ENCODE assay signal across 8 cellular contexts in the genomic region with DNA sequence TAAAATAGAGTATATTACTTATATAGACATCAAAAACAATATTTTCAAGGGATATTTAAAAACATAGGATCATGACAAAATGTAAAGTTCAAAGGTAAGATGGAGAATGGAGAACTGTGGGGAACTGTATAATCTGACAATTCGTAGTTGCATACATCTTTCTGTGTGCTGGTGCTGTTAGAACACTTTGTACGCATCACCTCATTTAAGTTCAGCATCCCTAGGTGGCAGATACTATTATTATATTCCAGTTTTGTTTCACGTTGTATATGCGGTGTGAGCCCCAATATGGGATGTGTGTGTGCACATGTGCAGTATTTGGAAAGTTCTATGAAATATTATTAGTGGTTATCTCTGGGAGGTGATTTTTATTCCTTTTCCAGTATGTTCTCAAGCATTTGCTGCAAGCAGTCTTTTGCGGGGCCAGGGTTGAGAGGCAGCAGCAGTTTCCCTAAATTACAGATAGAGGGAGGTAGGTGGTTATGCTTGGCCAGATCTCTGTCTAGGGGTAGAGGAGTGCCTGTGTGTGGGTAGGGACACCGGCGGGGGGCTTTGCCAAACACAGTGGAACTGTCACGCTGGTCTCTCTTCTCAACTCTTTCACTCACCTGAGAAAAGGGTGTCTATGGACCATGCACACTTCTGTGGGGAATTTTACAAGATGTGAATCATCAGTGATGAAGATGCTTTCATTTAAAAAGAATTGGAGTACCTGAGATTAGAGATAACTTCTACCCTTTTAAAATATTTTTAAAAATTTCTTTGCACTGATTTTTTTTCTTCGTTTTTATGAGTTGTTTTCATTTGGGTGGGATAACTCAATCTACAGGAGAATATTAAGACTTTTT. TPM values are rescaled to one million over a fixed set of nuclear protein-coding genes. Genes with fewer than 3 reads are reported as not detected.
DNase-seq lines count a peak whose midpoint lies in the region; ATAC-seq and TF ChIP-seq lines count a peak whose summit lies in the region.

No MANE protein-coding gene starts in this region.

- H3K27me3 Mint-ChIP-seq in activated CD4-positive, alpha-beta T cell treated with anti-CD3 and anti-CD28 coated beads, Interleukin-2, amount 10 ng/mL, durations not matched to agents 7 days and 5 days: peaks cover 24% of the 10 kb centered on the region

- intact Hi-C loops in posterior cingulate gyrus (cut with DNase I): loop anchor here (10.0 kb wide), 3 partner anchors 185 to 545 kb away; partner anchors contain the start of gene HMGB1

- peaks cover 7% of the 10 kb centered on the region for H3K4me1 Mint-ChIP-seq in activated CD4-positive, alpha-beta T cell treated with anti-CD3 and anti-CD28 coated beads, Interleukin-2, amount 10 ng/mL, durations not matched to agents 7 days and 5 days

- CTCF ChIA-PET in BJ (lab: Yijun Ruan, JAX): interaction anchor here (1.0 to 2.4 kb wide), 3 partner anchors 22 to 123 kb away, joined by 3 to 15 read pairs (median 3); no protein-coding TSS in a partner anchor
- CTCF ChIA-PET in activated CD4-positive, alpha-beta T cell treated with anti-CD3 and anti-CD28 coated beads, Interleukin-2, amount 10 ng/mL, durations not matched to agents 7 days and 5 days (lab: Charles Lee): interaction anchor here (0.6 kb wide), 1 partner anchor 33 kb away, joined by 4 read pairs; no protein-coding TSS in a partner anchor

- no peaks in the 10 kb centered on the region for H3K27me3 ChIP-seq in BJ (ENCODE audit: control insufficient read depth, insufficient read depth, low read length)

- DNase-seq in BJ (ENCODE audit: low read depth): no peak
- DNase-seq in MV-4-11 (lab: John Stamatoyannopoulos, UW): peak; percentile 19
- peak; percentile 46 for DNase-seq in activated CD4-positive, alpha-beta T cell treated with anti-CD3 and anti-CD28 coated beads, Interleukin-2, amount 10 ng/mL, durations not matched to agents 7 days and 5 days
- peak; percentile 55 for DNase-seq in fibroblast of the aortic adventitia (ENCODE audit: low read depth)
- peak in 6 of 10 donors; percentile 12 to 88 (median 54) for DNase-seq in posterior cingulate gyrus

- no peak overlapping the region for H3K4me3 ChIP-seq in BJ (ENCODE audit: low read depth, low read length)
- no peak overlapping the region for H3K4me3 ChIP-seq in fibroblast of the aortic adventitia (ENCODE audit: low read depth, low read length)

- H3K4me3 Mint-ChIP-seq in activated CD4-positive, alpha-beta T cell treated with anti-CD3 and anti-CD28 coated beads, Interleukin-2, amount 10 ng/mL, durations not matched to agents 7 days and 5 days: no peak overlapping the region

- TF ChIP-seq CTCF in BJ (IDR thresholded peaks at IDR 0.05; ENCODE audit: insufficient read depth, low read depth, low read length) (peak; percentile 75), fibroblast of the aortic adventitia (IDR thresholded peaks at IDR 0.05; ENCODE audit: insufficient read depth, low read length) (peak; percentile 82)

- no peaks in the 10 kb centered on the region for H3K36me3 ChIP-seq in BJ (ENCODE audit: control insufficient read depth, insufficient read depth, low read length)

- H3K36me3 Mint-ChIP-seq in activated CD4-positive, alpha-beta T cell treated with anti-CD3 and anti-CD28 coated beads, Interleukin-2, amount 10 ng/mL, durations not matched to agents 7 days and 5 days (ENCODE audit: low read depth): no peaks in the 10 kb centered on the region

- H3K9me3 Mint-ChIP-seq in activated CD4-positive, alpha-beta T cell treated with anti-CD3 and anti-CD28 coated beads, Interleukin-2, amount 10 ng/mL, durations not matched to agents 7 days and 5 days: no peaks in the 10 kb centered on the region

- POLR2A ChIA-PET in BJ (lab: Charles Lee): no interaction called here
- POLR2A ChIA-PET in activated CD4-positive, alpha-beta T cell treated with anti-CD3 and anti-CD28 coated beads, Interleukin-2, amount 10 ng/mL, durations not matched to agents 7 days and 5 days (lab: Charles Lee): no interaction called here

- ATAC-seq in GM19372 (IDR thresholded peaks at IDR 0.05; ENCODE audit: low read depth, unreplicated experiment) (peak; percentile 71), HG03469 (IDR thresholded peaks at IDR 0.05; ENCODE audit: unreplicated experiment) (no peak), GM18517 (IDR thresholded peaks at IDR 0.05; ENCODE audit: unreplicated experiment) (no peak)

- no peak overlapping the region for H3K27ac Mint-ChIP-seq in activated CD4-positive, alpha-beta T cell treated with anti-CD3 and anti-CD28 coated beads, Interleukin-2, amount 10 ng/mL, durations not matched to agents 7 days and 5 days

RNA-seq across cellular contexts. Expression of gene ALOX5AP, which starts 55.6 kb away (rescaled TPM):
- 0.11 and 0.40 TPM in 2 replicates for polyA plus RNA-seq in BJ (2011; rRNA removed)
- not detected in 2 replicates for polyA minus RNA-seq in BJ (2011; rRNA and poly(A)+ RNA removed)
- total RNA-seq in activated CD4-positive, alpha-beta T cell treated with anti-CD3 and anti-CD28 coated beads, Interleukin-2, amount 10 ng/mL, durations not matched to agents 7 days and 5 days: 10 to 100 TPM; 66.4 to 88.7 TPM
- not detected in 2 replicates for total RNA-seq in fibroblast of the aortic adventitia (ENCODE audit: low replicate concordance)

Comparison
In these comparisons a context has a peak if more than half of its experiments do, and no peak if none do; other contexts are left out.
1. RNA of gene ALOX5AP, which starts 55.6 kb away (total RNA-seq): 66.4 to 88.7 TPM in activated CD4-positive, alpha-beta T cell treated with anti-CD3 and anti-CD28 coated beads, Interleukin-2, amount 10 ng/mL, durations not matched to agents 7 days and 5 days; not detected in fibroblast of the aortic adventitia; every median in the first group is over 10 times any median in the second.